Comparison of ENCODE assay signal across 18 cellular contexts in genomic region chr17:27520571-27521185, GRCh38.
A peak's percentile ranks its signal among the peaks of the same experiment; 100 is the strongest.
DNase-seq lines count a peak whose midpoint lies in the region; ATAC-seq and TF ChIP-seq lines count a peak whose summit lies in the region.
"Had no signal": no experiment of that assay in that cellular context is flagged by ENCODE, and none has a peak within 500 bp of the region (broad histone marks: within the 10 kb centered on the region; RNA-seq: fewer than 3 reads in every experiment).

No MANE protein-coding gene starts in this region.

- peaks cover 42% of the 10 kb centered on the region for H3K4me1 Mint-ChIP-seq in activated naive CD4-positive, alpha-beta T cell treated with anti-CD3 and anti-CD28 coated beads, Interleukin-2, amount 10 ng/mL, durations not matched to agents 7 days and 5 days
- H3K4me1 Mint-ChIP-seq in endodermal cell (peaks cover 64% of the 10 kb centered on the region), neural crest cell (peaks cover 53% of the 10 kb centered on the region)

- DNase-seq in activated naive CD4-positive, alpha-beta T cell treated with anti-CD3 and anti-CD28 coated beads, Interleukin-2, amount 10 ng/mL, durations not matched to agents 7 days and 5 days = no peak
- no peak for DNase-seq in activated naive CD4-positive, alpha-beta T cell treated with Interleukin-2 at 50 U/mL for 16 hours
- DNase-seq in endodermal cell = peak; percentile 54
- DNase-seq in neural crest cell (ENCODE audit: low read depth, low spot score) = peak; percentile 45
- no peak for DNase-seq in upper lobe of right lung
- DNase-seq in AML-193 (lab: John Stamatoyannopoulos, UW) = no peak
- DNase-seq in activated effector memory CD4-positive, alpha-beta T cell treated with Interleukin-2 at 50 U/mL for 16 hours = no peak
- DNase-seq in brain microvascular endothelial cell = no peak
- DNase-seq: activated T-cell treated with anti-CD3 and anti-CD28 coated beads, Interleukin-2, amount 50 U/mL, for 48 hours; aorta; CD8-positive, alpha-beta memory T cell; foreskin fibroblast; NCI-H1436; NCI-H524 treated with DMSO at 0.1 percent for 48 hours; sigmoid colon; stimulated activated naive CD4-positive, alpha-beta T cell had no signal

- intact Hi-C loops in upper lobe of right lung (cut with DNase I) = no loop called here

- H3K36me3 Mint-ChIP-seq in activated naive CD4-positive, alpha-beta T cell treated with anti-CD3 and anti-CD28 coated beads, Interleukin-2, amount 10 ng/mL, durations not matched to agents 7 days and 5 days = no peaks in the 10 kb centered on the region
- no peaks in the 10 kb centered on the region for H3K36me3 Mint-ChIP-seq in endodermal cell (ENCODE audit: low read depth)
- H3K36me3 Mint-ChIP-seq in neural crest cell (ENCODE audit: low read depth) = no peaks in the 10 kb centered on the region
- H3K36me3 Mint-ChIP-seq: CD8-positive, alpha-beta memory T cell had no signal

- H3K9me3 Mint-ChIP-seq in activated naive CD4-positive, alpha-beta T cell treated with anti-CD3 and anti-CD28 coated beads, Interleukin-2, amount 10 ng/mL, durations not matched to agents 7 days and 5 days = no peaks in the 10 kb centered on the region
- H3K9me3 Mint-ChIP-seq in endodermal cell = no peaks in the 10 kb centered on the region
- H3K9me3 Mint-ChIP-seq in neural crest cell = no peaks in the 10 kb centered on the region
- H3K9me3 Mint-ChIP-seq: CD8-positive, alpha-beta memory T cell; IgD-negative memory B cell had no signal

- peak overlapping the region; percentile 25 for H3K27ac Mint-ChIP-seq in activated naive CD4-positive, alpha-beta T cell treated with anti-CD3 and anti-CD28 coated beads, Interleukin-2, amount 10 ng/mL, durations not matched to agents 7 days and 5 days
- H3K27ac Mint-ChIP-seq in endodermal cell (no peak overlapping the region), neural crest cell (ENCODE audit: unreplicated experiment) (peak overlapping the region; percentile 95)
- H3K27ac Mint-ChIP-seq: IgD-negative memory B cell had no signal

- in situ Hi-C loops in brain microvascular endothelial cell (cut with HindIII; ENCODE audit: low pct_ligation_motif_present, low sequenced_read_pairs) = no loop called here

- H3K4me3 Mint-ChIP-seq in activated naive CD4-positive, alpha-beta T cell treated with anti-CD3 and anti-CD28 coated beads, Interleukin-2, amount 10 ng/mL, durations not matched to agents 7 days and 5 days = no peak overlapping the region
- H3K4me3 Mint-ChIP-seq in endodermal cell (no peak overlapping the region), neural crest cell (peak overlapping the region; percentile 54)
- H3K4me3 Mint-ChIP-seq: CD8-positive, alpha-beta memory T cell had no signal

- TF ChIP-seq CTCF in endodermal cell (conservative IDR thresholded peaks at IDR 0.05) = no peak
- TF ChIP-seq CTCF in neural crest cell (conservative IDR thresholded peaks at IDR 0.05) = no peak
- no peak for TF ChIP-seq CTCF in upper lobe of right lung (IDR thresholded peaks at IDR 0.05)
- TF ChIP-seq CTCF in brain microvascular endothelial cell (IDR thresholded peaks at IDR 0.05; ENCODE audit: low read depth, low read length, missing control alignments) = no peak

- no peaks in the 10 kb centered on the region for H3K9me3 ChIP-seq in endodermal cell (ENCODE audit: control insufficient read depth, low read length)
- no peaks in the 10 kb centered on the region for H3K9me3 ChIP-seq in upper lobe of right lung
- H3K9me3 ChIP-seq: A549, sigmoid colon had no signal

- no peak overlapping the region for H3K9ac ChIP-seq in endodermal cell (ENCODE audit: extremely low read depth, low read length, poor library complexity, severe bottlenecking)

- H3K27me3 Mint-ChIP-seq in activated naive CD4-positive, alpha-beta T cell treated with anti-CD3 and anti-CD28 coated beads, Interleukin-2, amount 10 ng/mL, durations not matched to agents 7 days and 5 days = no peaks in the 10 kb centered on the region
- H3K27me3 Mint-ChIP-seq in endodermal cell (ENCODE audit: insufficient read depth) = peaks cover 4% of the 10 kb centered on the region
- no peaks in the 10 kb centered on the region for H3K27me3 Mint-ChIP-seq in neural crest cell (ENCODE audit: low read depth)
- H3K27me3 Mint-ChIP-seq: IgD-negative memory B cell had no signal

- no peak overlapping the region for H3K4me3 ChIP-seq in endodermal cell (ENCODE audit: low read length)
- no peak overlapping the region for H3K4me3 ChIP-seq in upper lobe of right lung
- H3K4me3 ChIP-seq in brain microvascular endothelial cell (ENCODE audit: low read depth, low read length) = no peak overlapping the region
- H3K4me3 ChIP-seq: A549, sigmoid colon had no signal

- CTCF ChIA-PET in activated naive CD4-positive, alpha-beta T cell treated with anti-CD3 and anti-CD28 coated beads, Interleukin-2, amount 10 ng/mL, durations not matched to agents 7 days and 5 days (lab: Charles Lee) = interaction anchor here (1.0 to 1.1 kb wide), 2 partner anchors 14 to 49 kb away, joined by 3 read pairs; no protein-coding TSS in a partner anchor

- H3K36me3 ChIP-seq in endodermal cell (ENCODE audit: control insufficient read depth, insufficient read depth, low read length) (no peaks in the 10 kb centered on the region), upper lobe of right lung (no peaks in the 10 kb centered on the region), brain microvascular endothelial cell (replicated peaks) (no peaks in the 10 kb centered on the region)
- H3K36me3 ChIP-seq: sigmoid colon had no signal

- WGBS in endodermal cell (ENCODE audit: insufficient coverage in 1 of 2, insufficient read length in 1 of 2), 2 experiments = 76 to 80% methylated on average over 9 to 13 of the region's 13 CpGs

- H3K4me1 ChIP-seq in endodermal cell (ENCODE audit: control insufficient read depth, insufficient read depth, low read length) = peaks cover 13% of the 10 kb centered on the region
- H3K4me1 ChIP-seq in upper lobe of right lung = peaks cover 16% of the 10 kb centered on the region

- H3K27me3 ChIP-seq in endodermal cell (ENCODE audit: control insufficient read depth, insufficient read depth, low read length, poor library complexity, severe bottlenecking) (no peaks in the 10 kb centered on the region), upper lobe of right lung (no peaks in the 10 kb centered on the region), brain microvascular endothelial cell (replicated peaks) (no peaks in the 10 kb centered on the region)
- H3K27me3 ChIP-seq: sigmoid colon had no signal

- peak; percentile 36 for ATAC-seq in upper lobe of right lung
- ATAC-seq: A549 had no signal

- H3K27ac ChIP-seq in endodermal cell (ENCODE audit: low read depth, low read length) (peak overlapping the region; percentile 74), upper lobe of right lung (no peak overlapping the region), brain microvascular endothelial cell (no peak overlapping the region)
- H3K27ac ChIP-seq: A549 had no signal

Comparison
In these comparisons a context has a peak if more than half of its experiments do, and no peak if none do; other contexts are left out.
1. DNase-seq: peak in endodermal cell (single experiment) and neural crest cell (single experiment); none in activated naive CD4-positive, alpha-beta T cell treated with anti-CD3 and anti-CD28 coated beads, Interleukin-2, amount 10 ng/mL, durations not matched to agents 7 days and 5 days (single experiment), activated naive CD4-positive, alpha-beta T cell treated with Interleukin-2 at 50 U/mL for 16 hours (single experiment), upper lobe of right lung (single experiment), AML-193 (0 of 2), activated effector memory CD4-positive, alpha-beta T cell treated with Interleukin-2 at 50 U/mL for 16 hours (single experiment) and brain microvascular endothelial cell (single experiment).